In the genomic region with DNA sequence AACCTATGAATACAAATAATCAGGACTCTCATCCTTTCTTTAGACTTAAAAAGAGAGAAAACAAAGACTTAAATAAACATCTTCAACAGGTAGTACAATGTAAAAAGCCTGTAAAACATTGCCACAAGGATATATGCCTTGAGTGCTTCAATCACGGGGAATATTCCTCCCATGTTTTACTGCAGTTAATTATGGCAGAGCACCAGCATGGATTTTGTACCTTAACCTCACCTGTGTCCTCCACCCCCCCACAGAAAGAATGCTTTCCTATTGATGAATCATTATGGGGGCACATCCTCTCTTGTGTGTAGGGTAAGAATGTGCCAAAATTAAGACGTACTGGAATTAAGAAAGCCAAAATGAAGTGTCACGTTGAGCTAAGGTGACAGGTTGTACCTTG, we compare ENCODE assay signal across 27 cellular contexts.
"Had no signal": no experiment of that assay in that cellular context is flagged by ENCODE, and none has a peak within 500 bp of the region (broad histone marks: within the 10 kb centered on the region; RNA-seq: fewer than 3 reads in every experiment).

No MANE protein-coding gene starts in this region.

- H3K4me3 Mint-ChIP-seq: activated CD4-positive, alpha-beta T cell treated with anti-CD3 and anti-CD28 coated beads, Interleukin-2, amount 10 ng/mL, durations not matched to agents 7 days and 5 days; activated CD8-positive, alpha-beta T cell treated with anti-CD3 and anti-CD28 coated beads for 36 hours; activated naive CD4-positive, alpha-beta T cell treated with anti-CD3 and anti-CD28 coated beads for 36 hours; activated naive CD4-positive, alpha-beta T cell treated with anti-CD3 and anti-CD28 coated beads, Interleukin-2, amount 50 U/mL, for 24 hours; activated naive CD8-positive, alpha-beta T cell treated with anti-CD3 and anti-CD28 coated beads for 36 hours; activated naive CD8-positive, alpha-beta T cell treated with anti-CD3 and anti-CD28 coated beads, Interleukin-2, amount 50 U/mL, for 24 hours; activated T-helper 1 cell treated with anti-CD3 and anti-CD28 coated beads, Interleukin-12 subunit alpha, Interleukin-12 subunit beta, Interleukin-2, Interleukin-4 antibody, amounts not matched to agents 30 ng/mL and 10 ng/mL and 1 ng/mL, durations not matched to agents 14 hours and 24 hours and 36 hours; WTC11 had no signal

- H3K4me3 ChIP-seq: adrenal gland, body of pancreas, esophagus squamous epithelium had no signal

- H3K27me3 Mint-ChIP-seq: activated CD4-positive, alpha-beta T cell treated with anti-CD3 and anti-CD28 coated beads, Interleukin-2, amount 10 ng/mL, durations not matched to agents 7 days and 5 days; activated CD8-positive, alpha-beta T cell treated with anti-CD3 and anti-CD28 coated beads for 36 hours; activated naive CD4-positive, alpha-beta T cell treated with anti-CD3 and anti-CD28 coated beads, Interleukin-2, amount 50 U/mL, for 24 hours; activated naive CD8-positive, alpha-beta T cell treated with anti-CD3 and anti-CD28 coated beads for 36 hours; activated naive CD8-positive, alpha-beta T cell treated with anti-CD3 and anti-CD28 coated beads, Interleukin-2, amount 50 U/mL, for 24 hours had no signal

- H3K4me1 ChIP-seq: body of pancreas had no signal

- H3K36me3 Mint-ChIP-seq: WTC11 had no signal

- H3K36me3 ChIP-seq: adrenal gland, esophagus squamous epithelium had no signal

- ATAC-seq: activated CD8-positive, alpha-beta T cell treated with anti-CD3 and anti-CD28 coated beads for 36 hours; activated naive CD8-positive, alpha-beta T cell treated with anti-CD3 and anti-CD28 coated beads, Interleukin-2, amount 50 U/mL, for 24 hours; body of pancreas; WTC11 had no signal

- H3K27ac ChIP-seq: adrenal gland, body of pancreas, epithelial cell of prostate, VCaP had no signal

- H3K27me3 ChIP-seq: adrenal gland, body of pancreas, esophagus squamous epithelium had no signal

- DNase-seq: activated CD4-positive, alpha-beta T cell treated with anti-CD3 and anti-CD28 coated beads for 1 hour; activated CD4-positive, alpha-beta T cell treated with anti-CD3 and anti-CD28 coated beads for 4 hours; activated CD4-positive, alpha-beta T cell treated with anti-CD3 and anti-CD28 coated beads, Interleukin-2, amount 10 ng/mL, durations not matched to agents 7 days and 5 days; activated CD4-positive, alpha-beta T cell treated with anti-CD3 and anti-CD28 coated beads, Interleukin-2, amount 50 U/mL, for 48 hours; activated CD8-positive, alpha-beta memory T cell treated with anti-CD3 and anti-CD28 coated beads for 24 hours; activated CD8-positive, alpha-beta T cell treated with anti-CD3 and anti-CD28 coated beads for 36 hours; activated effector memory CD4-positive, alpha-beta T cell treated with anti-CD3 and anti-CD28 coated beads, Interleukin-2, amount 50 U/mL, for 16 hours; activated naive CD4-positive, alpha-beta T cell treated with anti-CD3 and anti-CD28 coated beads for 36 hours; activated naive CD8-positive, alpha-beta T cell treated with anti-CD3 and anti-CD28 coated beads for 36 hours; activated naive CD8-positive, alpha-beta T cell treated with anti-CD3 and anti-CD28 coated beads, Interleukin-2, amount 50 U/mL, for 24 hours; activated T-cell treated with anti-CD3 and anti-CD28 coated beads, Interleukin-2, amount 50 U/mL, for 48 hours; adrenal gland; amygdala; aorta; body of pancreas; caudate nucleus; effector CD8-positive, alpha-beta T cell; esophagus squamous epithelium; foreskin melanocyte; glutamatergic neuron; T-helper 2 cell had no signal

- H3K4me1 Mint-ChIP-seq: activated naive CD4-positive, alpha-beta T cell treated with anti-CD3 and anti-CD28 coated beads, Interleukin-2, amount 50 U/mL, for 24 hours; activated naive CD8-positive, alpha-beta T cell treated with anti-CD3 and anti-CD28 coated beads for 36 hours; activated naive CD8-positive, alpha-beta T cell treated with anti-CD3 and anti-CD28 coated beads, Interleukin-2, amount 50 U/mL, for 24 hours had no signal

- H3K9me3 Mint-ChIP-seq: activated CD4-positive, alpha-beta T cell treated with anti-CD3 and anti-CD28 coated beads, Interleukin-2, amount 10 ng/mL, durations not matched to agents 7 days and 5 days; activated CD8-positive, alpha-beta T cell treated with anti-CD3 and anti-CD28 coated beads for 36 hours; activated naive CD4-positive, alpha-beta T cell treated with anti-CD3 and anti-CD28 coated beads for 36 hours; activated naive CD4-positive, alpha-beta T cell treated with anti-CD3 and anti-CD28 coated beads, Interleukin-2, amount 50 U/mL, for 24 hours; activated naive CD8-positive, alpha-beta T cell treated with anti-CD3 and anti-CD28 coated beads for 36 hours; activated naive CD8-positive, alpha-beta T cell treated with anti-CD3 and anti-CD28 coated beads, Interleukin-2, amount 50 U/mL, for 24 hours; activated T-helper 1 cell treated with anti-CD3 and anti-CD28 coated beads, Interleukin-12 subunit alpha, Interleukin-12 subunit beta, Interleukin-2, Interleukin-4 antibody, amounts not matched to agents 30 ng/mL and 10 ng/mL and 1 ng/mL, durations not matched to agents 14 hours and 24 hours and 36 hours; activated T-helper 2 cell treated with anti-CD3 and anti-CD28 coated beads, Interferon-gamma antibody, Interleukin-2, Interleukin-4, amounts not matched to agents 10 μg/mL and 5 μg/mL and 100 μg/mL, durations not matched to agents 14 hours and 24 hours and 36 hours; WTC11 had no signal

- H3K27ac Mint-ChIP-seq: activated CD4-positive, alpha-beta T cell treated with anti-CD3 and anti-CD28 coated beads, Interleukin-2, amount 10 ng/mL, durations not matched to agents 7 days and 5 days; activated CD8-positive, alpha-beta T cell treated with anti-CD3 and anti-CD28 coated beads for 36 hours; activated naive CD4-positive, alpha-beta T cell treated with anti-CD3 and anti-CD28 coated beads for 36 hours; activated naive CD4-positive, alpha-beta T cell treated with anti-CD3 and anti-CD28 coated beads, Interleukin-2, amount 50 U/mL, for 24 hours; activated naive CD8-positive, alpha-beta T cell treated with anti-CD3 and anti-CD28 coated beads for 36 hours; activated naive CD8-positive, alpha-beta T cell treated with anti-CD3 and anti-CD28 coated beads, Interleukin-2, amount 50 U/mL, for 24 hours; activated T-helper 1 cell treated with anti-CD3 and anti-CD28 coated beads, Interleukin-12 subunit alpha, Interleukin-12 subunit beta, Interleukin-2, Interleukin-4 antibody, amounts not matched to agents 30 ng/mL and 10 ng/mL and 1 ng/mL, durations not matched to agents 14 hours and 24 hours and 36 hours; activated T-helper 2 cell treated with anti-CD3 and anti-CD28 coated beads, Interferon-gamma antibody, Interleukin-2, Interleukin-4, amounts not matched to agents 10 μg/mL and 5 μg/mL and 100 μg/mL, durations not matched to agents 14 hours and 24 hours and 36 hours; WTC11 had no signal

- H3K9me3 ChIP-seq: adrenal gland, body of pancreas, esophagus squamous epithelium had no signal
